In the genomic region with DNA sequence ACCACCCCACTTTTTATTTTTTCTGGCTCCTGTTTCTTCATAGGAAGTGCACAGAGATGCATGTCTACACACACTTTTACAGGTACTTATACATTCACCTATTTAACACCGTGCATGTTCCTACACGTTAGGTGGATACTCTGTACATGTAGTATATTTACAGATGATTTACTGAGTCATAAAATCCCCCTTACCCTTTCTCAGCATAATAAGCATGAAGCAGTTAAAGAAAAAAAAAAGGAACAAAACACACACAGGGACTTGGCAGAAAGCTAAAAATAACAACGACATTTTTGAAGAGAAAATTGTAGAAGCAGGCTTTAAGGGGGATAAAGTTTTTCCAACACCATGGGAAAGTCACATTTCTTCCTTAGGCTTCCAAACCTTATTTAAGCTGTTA, we compare ENCODE assay signal across 16 cellular contexts.
A peak's percentile ranks its signal among the peaks of the same experiment; 100 is the strongest.
DNase-seq lines count a peak whose midpoint lies in the region; ATAC-seq and TF ChIP-seq lines count a peak whose summit lies in the region.
"Had no signal": no experiment of that assay in that cellular context is flagged by ENCODE, and none has a peak within 500 bp of the region (broad histone marks: within the 10 kb centered on the region; RNA-seq: fewer than 3 reads in every experiment).

No MANE protein-coding gene starts in this region.

- in situ Hi-C loops in ACHN (cut with HindIII; ENCODE audit: low pct_ligation_motif_present, low pct_unique_long_range_greater_than_20kb, low sequenced_read_pairs), result no loop called here

- no peak for ATAC-seq in HG03139 (IDR thresholded peaks at IDR 0.05; ENCODE audit: unreplicated experiment)

- DNase-seq in EH (ENCODE audit: low read depth), result peak; percentile 37
- DNase-seq in NCI-H526 treated with DMSO at 0.1 percent for 48 hours (lab: John Stamatoyannopoulos, UW), result peak; percentile 35
- DNase-seq in choroid plexus epithelial cell (ENCODE audit: low read depth), result peak; percentile 29
- peak; percentile 54 for DNase-seq in left kidney (ENCODE audit: low read depth, low spot score)
- DNase-seq in ACHN, result no peak
- no peak for DNase-seq in NCI-H345 (lab: John Stamatoyannopoulos, UW)
- no peak for DNase-seq in cerebellum (ENCODE audit: low spot score)
- DNase-seq: GF-D8; H9; NCI-H1930; NCI-H2171 treated with DMSO at 0.1 percent for 48 hours; NCI-H510A treated with DMSO at 0.1 percent for 48 hours; NK-92 treated with Interleukin-12 subunit alpha and Interleukin-12 subunit beta, amount 100 ng/mL, for 24 hours; SHP77; SK-N-SH had no signal

- TF ChIP-seq CTCF in choroid plexus epithelial cell (conservative IDR thresholded peaks at IDR 0.05; ENCODE audit: low read depth, low read length), result no peak

- no peak overlapping the region for H3K4me3 ChIP-seq in choroid plexus epithelial cell (ENCODE audit: low read depth, low read length)

Comparison
In these comparisons a context has a peak if more than half of its experiments do, and no peak if none do; other contexts are left out.
1. DNase-seq: peak in EH (single experiment), NCI-H526 treated with DMSO at 0.1 percent for 48 hours (single experiment), choroid plexus epithelial cell (single experiment) and left kidney (single experiment); none in ACHN (single experiment), NCI-H345 (single experiment) and cerebellum (single experiment).